8 cellular contexts compared by ENCODE assay signal in the genomic region with DNA sequence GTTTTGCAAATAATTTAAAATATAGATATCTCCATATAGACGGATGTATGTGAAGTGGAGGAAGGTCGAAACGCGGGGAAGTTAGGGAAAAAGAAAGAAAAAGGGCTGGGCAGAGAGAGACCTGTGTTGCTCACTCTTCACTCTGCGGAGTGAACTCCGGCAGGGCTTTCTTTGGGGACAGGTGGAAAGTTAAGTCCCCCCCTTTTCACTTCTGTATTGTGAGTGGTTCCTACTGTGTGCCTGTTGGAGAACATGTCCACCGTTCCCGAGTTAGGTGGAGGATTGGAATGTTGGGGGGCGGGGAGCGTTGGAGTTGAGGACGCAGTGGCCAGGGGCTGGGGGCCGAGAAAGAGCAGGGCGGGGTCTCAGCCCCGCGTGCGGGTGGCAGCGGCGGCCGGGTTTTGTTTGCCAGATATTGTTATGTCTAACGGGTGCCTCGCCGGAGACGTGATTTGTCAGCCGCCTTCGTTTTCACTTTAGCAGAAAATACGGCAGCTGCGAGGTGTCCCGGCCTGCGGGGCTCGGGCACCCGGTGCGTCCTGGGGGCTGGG.
A peak's percentile ranks its signal among the peaks of the same experiment; 100 is the strongest.
DNase-seq lines count a peak whose midpoint lies in the region; ATAC-seq and TF ChIP-seq lines count a peak whose summit lies in the region.

No MANE protein-coding gene starts in this region.

- H3K27me3 ChIP-seq in neuron (ENCODE audit: insufficient read depth, low read length): no peaks in the 10 kb centered on the region

- peak; percentile 26 for ATAC-seq in GM19372 (IDR thresholded peaks at IDR 0.05; ENCODE audit: low read depth, unreplicated experiment)

- no peak overlapping the region for H2AFZ ChIP-seq in neuron (ENCODE audit: low read depth, low read length)

- DNase-seq in NCI-H1105 (lab: John Stamatoyannopoulos, UW) (peak; percentile 55), epithelial cell of esophagus (ENCODE audit: low read depth) (no peak), SKM-1 (lab: John Stamatoyannopoulos, UW; ENCODE audit: unreplicated experiment) (no peak), putamen (ENCODE audit: low spot score) (no peak), cerebellar nuclear complex (lab: John Stamatoyannopoulos, UW) (no peak), NCI-H82 treated with DMSO at 0.1 percent for 48 hours (lab: John Stamatoyannopoulos, UW; ENCODE audit: unreplicated experiment) (no peak)

- H3K36me3 ChIP-seq in neuron (ENCODE audit: insufficient read depth, low read length): no peaks in the 10 kb centered on the region

- peaks cover 43% of the 10 kb centered on the region for H3K4me1 ChIP-seq in neuron (ENCODE audit: insufficient read depth, low read length)

- no peak for TF ChIP-seq CTCF in epithelial cell of esophagus (IDR thresholded peaks at IDR 0.05; ENCODE audit: insufficient read depth, low read depth, low read length, missing control alignments)

- H3K4me3 ChIP-seq in epithelial cell of esophagus (ENCODE audit: low read length) (peak overlapping the region; percentile 36), neuron (ENCODE audit: low read length) (peak overlapping the region; percentile 91)

- H3K9me3 ChIP-seq in neuron (ENCODE audit: low read length): no peaks in the 10 kb centered on the region
